8 cellular contexts compared by ENCODE assay signal in genomic region chr19:35643255-35644205, GRCh38. TPM values are rescaled to one million over a fixed set of nuclear protein-coding genes. Genes with fewer than 3 reads are reported as not detected.
A peak's percentile ranks its signal among the peaks of the same experiment; 100 is the strongest.
DNase-seq lines count a peak whose midpoint lies in the region; FAIRE-seq and TF ChIP-seq lines count a peak whose summit lies in the region.

No MANE protein-coding gene starts in this region.

- peak; percentile 87 for FAIRE-seq in GM19239 (lab: Jason Lieb, UNC)

- no peak overlapping the region for H2AFZ ChIP-seq in OCI-LY1 (ENCODE audit: low read length)

- H3K36me3 ChIP-seq in OCI-LY1 (ENCODE audit: insufficient read depth, low read length) (no peaks in the 10 kb centered on the region), mucosa of stomach (ENCODE audit: control insufficient read depth, insufficient read depth, low read length) (no peaks in the 10 kb centered on the region)

- H3K9me3 ChIP-seq in OCI-LY1 (ENCODE audit: low read length) (no peaks in the 10 kb centered on the region), mucosa of stomach (ENCODE audit: control insufficient read depth, low read length) (no peaks in the 10 kb centered on the region)

- peaks cover 3% of the 10 kb centered on the region for H3K79me2 ChIP-seq in OCI-LY1 (ENCODE audit: insufficient read depth, low read length)

- no peaks in the 10 kb centered on the region for H3K27me3 ChIP-seq in OCI-LY1 (ENCODE audit: insufficient read depth, low read length)
- no peaks in the 10 kb centered on the region for H3K27me3 ChIP-seq in mucosa of stomach (ENCODE audit: control insufficient read depth, insufficient read depth, low read length)

- TF ChIP-seq CTCF in OCI-LY1 (IDR thresholded peaks at IDR 0.05; ENCODE audit: low read length): no peak

- H3K27ac ChIP-seq in OCI-LY1 (ENCODE audit: low read depth, low read length, poor library complexity, severe bottlenecking) (peak overlapping the region; percentile 71), epithelial cell of prostate (peak overlapping the region; percentile 69)

- peak overlapping the region; percentile 68 for H3K4me2 ChIP-seq in OCI-LY1 (ENCODE audit: low read length)

- H3K9ac ChIP-seq in OCI-LY1 (ENCODE audit: low read length) (peak overlapping the region; percentile 64), mucosa of stomach (ENCODE audit: low read length) (peak overlapping the region; percentile 78)

- peaks cover 36% of the 10 kb centered on the region for H3K4me1 ChIP-seq in OCI-LY1 (ENCODE audit: insufficient read depth, low read length, severe bottlenecking)
- peaks cover 16% of the 10 kb centered on the region for H3K4me1 ChIP-seq in mucosa of stomach (ENCODE audit: control insufficient read depth, insufficient read depth, low read length)

- H3F3A ChIP-seq in OCI-LY1 (ENCODE audit: insufficient read depth, low read length): peaks cover 4% of the 10 kb centered on the region; the same call in 1 of the 2 replicates

- H3K4me3 ChIP-seq in OCI-LY1 (ENCODE audit: low read depth, low read length, poor library complexity, severe bottlenecking) (peak overlapping the region; percentile 65), mucosa of stomach (ENCODE audit: low read length) (peak overlapping the region; percentile 85)

- H4K20me1 ChIP-seq in OCI-LY1 (ENCODE audit: insufficient read depth, low read length): no peaks in the 10 kb centered on the region

- peak; percentile 66 to 71 for DNase-seq in AML-193 (lab: John Stamatoyannopoulos, UW)
- DNase-seq in GM19239 (ENCODE audit: insufficient read length, low spot score): peak; percentile 86
- peak; percentile 76 for DNase-seq in HT1080 (ENCODE audit: low read depth)
- peak; percentile 69 for DNase-seq in activated T-cell treated with anti-CD3 and anti-CD28 coated beads for 24 hours (ENCODE audit: low read depth)
- no peak for DNase-seq in epithelial cell of prostate (ENCODE audit: low read depth, low spot score)
- DNase-seq in stimulated activated CD8-positive, alpha-beta memory T cell treated with anti-CD3 and anti-CD28 coated beads, Interleukin-7, amount 100 ng/mL, for 24 hours (ENCODE audit: low read depth): peak; percentile 63

- no peaks in the 10 kb centered on the region for H3K9me2 ChIP-seq in OCI-LY1 (ENCODE audit: low read depth, low read length)

RNA-seq across cellular contexts. Expression of gene ETV2, which starts 2.0 kb away (rescaled TPM):
- 0.50 and 2.5 TPM in 2 replicates for total RNA-seq in HT1080 (2014; rRNA removed; shearing (Covaris generic))
- 0.91 and 2.1 TPM in 2 replicates for polyA plus RNA-seq in HT1080 (2015; cell fraction: cytosol; rRNA removed)
- 0.88 TPM in 1 of 2 replicates, not detected in the other for polyA plus RNA-seq in HT1080 (2015; cell fraction: nucleus; rRNA removed)

RNA-seq across cellular contexts. Expression of gene COX6B1, which starts 4.6 kb away (rescaled TPM):
- total RNA-seq in HT1080 (2014; rRNA removed; shearing (Covaris generic)): 551 and 688 TPM in 2 replicates
- 298 and 348 TPM in 2 replicates for polyA plus RNA-seq in HT1080 (2015; cell fraction: cytosol; rRNA removed)
- polyA plus RNA-seq in HT1080 (2015; cell fraction: nucleus; rRNA removed): 136 and 154 TPM in 2 replicates

RNA-seq across cellular contexts. Expression of gene RBM42, which starts 14.7 kb away (rescaled TPM):
- 71.9 and 93.9 TPM in 2 replicates for total RNA-seq in HT1080 (2014; rRNA removed; shearing (Covaris generic))
- polyA plus RNA-seq in HT1080 (2015; cell fraction: cytosol; rRNA removed): 60.8 and 74.9 TPM in 2 replicates
- 73.1 and 76.0 TPM in 2 replicates for polyA plus RNA-seq in HT1080 (2015; cell fraction: nucleus; rRNA removed)

RNA-seq across cellular contexts. Expression of gene UPK1A, which starts 22.8 kb away (rescaled TPM):
- not detected in 2 replicates for total RNA-seq in HT1080 (2014; rRNA removed; shearing (Covaris generic))
- polyA plus RNA-seq in HT1080 (2015; cell fraction: cytosol; rRNA removed): 0.06 TPM in 1 of 2 replicates, not detected in the other
- not detected in 2 replicates for polyA plus RNA-seq in HT1080 (2015; cell fraction: nucleus; rRNA removed)

RNA-seq across cellular contexts. Expression of gene HAUS5, which starts 31.0 kb away (rescaled TPM):
- 19.7 and 21.1 TPM in 2 replicates for total RNA-seq in HT1080 (2014; rRNA removed; shearing (Covaris generic))
- polyA plus RNA-seq in HT1080 (2015; cell fraction: cytosol; rRNA removed): 8.8 and 9.8 TPM in 2 replicates
- polyA plus RNA-seq in HT1080 (2015; cell fraction: nucleus; rRNA removed): 42.6 and 43.6 TPM in 2 replicates
